In genomic region chr2:211709394-211709793, GRCh38 we compare ENCODE assay signal across 15 cellular contexts.
"Had no signal": no experiment of that assay in that cellular context is flagged by ENCODE, and none has a peak within 500 bp of the region (broad histone marks: within the 10 kb centered on the region; RNA-seq: fewer than 3 reads in every experiment).

No MANE protein-coding gene starts in this region.

- H3K4me3 Mint-ChIP-seq: activated CD4-positive, alpha-beta T cell treated with anti-CD3 and anti-CD28 coated beads for 36 hours; activated naive CD4-positive, alpha-beta T cell treated with anti-CD3 and anti-CD28 coated beads, Interleukin-2, amount 50 U/mL, for 24 hours; nephron progenitor cell; stimulated activated naive B cell treated with anti-CD40 and anti-IgM and Interleukin-4, amounts not matched to agents 10 μg/mL and 1 μg/mL and 100 μg/mL, for 72 hours had no signal

- H3K27ac Mint-ChIP-seq: activated CD4-positive, alpha-beta T cell treated with anti-CD3 and anti-CD28 coated beads for 36 hours; activated naive CD4-positive, alpha-beta T cell treated with anti-CD3 and anti-CD28 coated beads, Interleukin-2, amount 50 U/mL, for 24 hours; nephron progenitor cell; stimulated activated naive B cell treated with anti-CD40 and anti-IgM and Interleukin-4, amounts not matched to agents 10 μg/mL and 1 μg/mL and 100 μg/mL, for 72 hours had no signal

- H3K36me3 ChIP-seq: esophagus muscularis mucosa, heart right ventricle, left ventricle myocardium inferior, upper lobe of right lung, WERI-Rb-1 had no signal

- H3K27me3 Mint-ChIP-seq: activated CD4-positive, alpha-beta T cell treated with anti-CD3 and anti-CD28 coated beads for 36 hours; activated naive CD4-positive, alpha-beta T cell treated with anti-CD3 and anti-CD28 coated beads, Interleukin-2, amount 50 U/mL, for 24 hours; progenitor cell of endocrine pancreas; stimulated activated naive B cell treated with anti-CD40 and anti-IgM and Interleukin-4, amounts not matched to agents 10 μg/mL and 1 μg/mL and 100 μg/mL, for 72 hours had no signal

- H3K36me3 Mint-ChIP-seq: activated naive CD4-positive, alpha-beta T cell treated with anti-CD3 and anti-CD28 coated beads, Interleukin-2, amount 50 U/mL, for 24 hours; stimulated activated naive B cell treated with anti-CD40 and anti-IgM and Interleukin-4, amounts not matched to agents 10 μg/mL and 1 μg/mL and 100 μg/mL, for 72 hours had no signal

- H3K27me3 ChIP-seq: esophagus muscularis mucosa, heart right ventricle, upper lobe of right lung had no signal

- H3K27ac ChIP-seq: esophagus muscularis mucosa, heart right ventricle, left ventricle myocardium inferior, upper lobe of right lung, WERI-Rb-1 had no signal

- DNase-seq: activated CD4-positive, alpha-beta T cell treated with anti-CD3 and anti-CD28 coated beads for 36 hours; activated CD4-positive, alpha-beta T cell treated with anti-CD3 and anti-CD28 coated beads, Interleukin-2, amount 50 U/mL, for 48 hours; activated gamma-delta T cell; dermis blood vessel endothelial cell; effector memory CD4-positive, alpha-beta T cell; heart right ventricle; left ventricle myocardium inferior; mammary epithelial cell; nephron progenitor cell; stimulated activated naive B cell treated with anti-CD40 and anti-IgM and Interleukin-4, amounts not matched to agents 10 μg/mL and 1 μg/mL and 100 μg/mL, for 72 hours; upper lobe of right lung; WERI-Rb-1 had no signal

- H3K4me1 ChIP-seq: esophagus muscularis mucosa, heart right ventricle, left ventricle myocardium inferior, upper lobe of right lung had no signal

- H3K4me3 ChIP-seq: esophagus muscularis mucosa, heart right ventricle, left ventricle myocardium inferior, upper lobe of right lung had no signal

- H3K4me1 Mint-ChIP-seq: activated CD4-positive, alpha-beta T cell treated with anti-CD3 and anti-CD28 coated beads for 36 hours; activated naive CD4-positive, alpha-beta T cell treated with anti-CD3 and anti-CD28 coated beads, Interleukin-2, amount 50 U/mL, for 24 hours; nephron progenitor cell; stimulated activated naive B cell treated with anti-CD40 and anti-IgM and Interleukin-4, amounts not matched to agents 10 μg/mL and 1 μg/mL and 100 μg/mL, for 72 hours had no signal

- H3K9me3 ChIP-seq: esophagus muscularis mucosa, heart right ventricle, left ventricle myocardium inferior, upper lobe of right lung had no signal

- H3K9me3 Mint-ChIP-seq: nephron progenitor cell had no signal
